In genomic region chr5:114790403-114790792, GRCh38 we compare ENCODE assay signal across 18 cellular contexts.
A peak's percentile ranks its signal among the peaks of the same experiment; 100 is the strongest.
DNase-seq lines count a peak whose midpoint lies in the region; ATAC-seq and TF ChIP-seq lines count a peak whose summit lies in the region.
"Had no signal": no experiment of that assay in that cellular context is flagged by ENCODE, and none has a peak within 500 bp of the region (broad histone marks: within the 10 kb centered on the region; RNA-seq: fewer than 3 reads in every experiment).

No MANE protein-coding gene starts in this region.

- H3K4me3 ChIP-seq in OCI-LY3 (ENCODE audit: low read length): no peak overlapping the region
- no peak overlapping the region for H3K4me3 ChIP-seq in lower leg skin (ENCODE audit: low read depth, poor library complexity, severe bottlenecking)
- H3K4me3 ChIP-seq: A549; BLaER1 treated with 17β-estradiol and CSF1 and Interleukin-3, amounts not matched to agents 10 nM and 100 nM; GM12878; GM23248 had no signal

- ATAC-seq in stimulated activated naive CD8-positive, alpha-beta T cell treated with anti-CD3 and anti-CD28 coated beads, Interleukin-15, Interleukin-2, amounts not matched to agents 100 U/mL and 50 U/mL, for 24 hours: peak; percentile 14
- ATAC-seq in stimulated activated naive CD8-positive, alpha-beta T cell treated with anti-CD3 and anti-CD28 coated beads, Interleukin-15, amount 100 ng/mL, for 72 hours: no peak

- no peak for TF ChIP-seq POLR2A in lower leg skin (IDR thresholded peaks at IDR 0.05)

- no peaks in the 10 kb centered on the region for H3K9me3 Mint-ChIP-seq in activated CD4-positive, alpha-beta T cell treated with anti-CD3 and anti-CD28 coated beads, Interleukin-2, amount 10 ng/mL, durations not matched to agents 24 days and 14 days
- no peaks in the 10 kb centered on the region for H3K9me3 Mint-ChIP-seq in stimulated activated naive CD8-positive, alpha-beta T cell treated with anti-CD3 and anti-CD28 coated beads, Interleukin-15, amount 100 ng/mL, for 72 hours
- H3K9me3 Mint-ChIP-seq: CD4-positive, alpha-beta T cell had no signal

- H4K20me1 ChIP-seq in OCI-LY3 (ENCODE audit: insufficient read depth, low read length): no peaks in the 10 kb centered on the region
- H4K20me1 ChIP-seq: BLaER1 treated with 17β-estradiol and CSF1 and Interleukin-3, amounts not matched to agents 10 nM and 100 nM had no signal

- intact Hi-C loops in activated CD4-positive, alpha-beta T cell treated with anti-CD3 and anti-CD28 coated beads, Interleukin-2, amount 10 ng/mL, durations not matched to agents 24 days and 14 days (cut with micrococcal nuclease): no loop called here
- intact Hi-C loops in lower leg skin (cut with DNase I; ENCODE audit: low total_unique reads): no loop called here

- H3K79me2 ChIP-seq in OCI-LY3 (ENCODE audit: low read length): no peaks in the 10 kb centered on the region

- no peak overlapping the region for H3K27ac ChIP-seq in OCI-LY3 (ENCODE audit: low read length)
- H3K27ac ChIP-seq: A549; BLaER1 treated with 17β-estradiol and CSF1 and Interleukin-3, amounts not matched to agents 10 nM and 100 nM; GM23248 had no signal

- no peak overlapping the region for H2AFZ ChIP-seq in OCI-LY3 (ENCODE audit: low read depth, low read length)
- H2AFZ ChIP-seq: GM23248 had no signal

- no peaks in the 10 kb centered on the region for H3K36me3 ChIP-seq in OCI-LY3 (replicated peaks; ENCODE audit: low read depth, low read length)
- H3K36me3 ChIP-seq: BE2C; BLaER1 treated with 17β-estradiol and CSF1 and Interleukin-3, amounts not matched to agents 10 nM and 100 nM had no signal

- H3K27ac Mint-ChIP-seq in activated CD4-positive, alpha-beta T cell treated with anti-CD3 and anti-CD28 coated beads, Interleukin-2, amount 10 ng/mL, durations not matched to agents 24 days and 14 days: peak overlapping the region; percentile 47
- H3K27ac Mint-ChIP-seq in stimulated activated naive CD8-positive, alpha-beta T cell treated with anti-CD3 and anti-CD28 coated beads, Interleukin-15, amount 100 ng/mL, for 72 hours: no peak overlapping the region
- H3K27ac Mint-ChIP-seq: CD14-positive monocyte; CD4-positive, alpha-beta T cell; CD8-positive, alpha-beta memory T cell had no signal

- H3K4me3 Mint-ChIP-seq in activated CD4-positive, alpha-beta T cell treated with anti-CD3 and anti-CD28 coated beads, Interleukin-2, amount 10 ng/mL, durations not matched to agents 24 days and 14 days: no peak overlapping the region
- no peak overlapping the region for H3K4me3 Mint-ChIP-seq in stimulated activated naive CD8-positive, alpha-beta T cell treated with anti-CD3 and anti-CD28 coated beads, Interleukin-15, amount 100 ng/mL, for 72 hours
- H3K4me3 Mint-ChIP-seq: CD14-positive monocyte; CD4-positive, alpha-beta T cell; CD8-positive, alpha-beta memory T cell had no signal

- no peak overlapping the region for H3K9ac ChIP-seq in OCI-LY3 (ENCODE audit: low read length)
- H3K9ac ChIP-seq: BLaER1 treated with 17β-estradiol and CSF1 and Interleukin-3, amounts not matched to agents 10 nM and 100 nM; GM23248 had no signal

- no peaks in the 10 kb centered on the region for H3K9me3 ChIP-seq in OCI-LY3 (ENCODE audit: insufficient read depth, low read length)
- H3K9me3 ChIP-seq: A549; BE2C; BLaER1 treated with 17β-estradiol and CSF1 and Interleukin-3, amounts not matched to agents 10 nM and 100 nM had no signal

- H3K27me3 ChIP-seq in OCI-LY3 (ENCODE audit: low read depth, low read length): 0 out of 2 replicates have a peak, but pooled peaks cover 3% of the 10 kb centered on the region
- H3K27me3 ChIP-seq: BLaER1 treated with 17β-estradiol and CSF1 and Interleukin-3, amounts not matched to agents 10 nM and 100 nM had no signal

- DNase-seq in activated CD4-positive, alpha-beta T cell treated with anti-CD3 and anti-CD28 coated beads, Interleukin-2, amount 10 ng/mL, durations not matched to agents 24 days and 14 days: no peak
- DNase-seq in activated CD4-positive, alpha-beta T cell treated with anti-CD3 and anti-CD28 coated beads, Interleukin-2, amount 50 U/mL, for 48 hours: no peak
- no peak for DNase-seq in stimulated activated naive CD8-positive, alpha-beta T cell treated with anti-CD3 and anti-CD28 coated beads, Interleukin-15, Interleukin-2, amounts not matched to agents 100 U/mL and 50 U/mL, for 24 hours
- DNase-seq in stimulated activated naive CD8-positive, alpha-beta T cell treated with anti-CD3 and anti-CD28 coated beads, Interleukin-15, amount 100 ng/mL, for 72 hours: no peak
- no peak for DNase-seq in lower leg skin (ENCODE audit: low spot score in 2 of 2)
- DNase-seq: 8988T; BE2C; CD4-positive, alpha-beta T cell; CD8-positive, alpha-beta memory T cell; DMS 273 treated with DMSO at 0.1 percent for 48 hours; DMS79; HCEC 1CT had no signal

- no peaks in the 10 kb centered on the region for H3K4me1 Mint-ChIP-seq in activated CD4-positive, alpha-beta T cell treated with anti-CD3 and anti-CD28 coated beads, Interleukin-2, amount 10 ng/mL, durations not matched to agents 24 days and 14 days
- no peaks in the 10 kb centered on the region for H3K4me1 Mint-ChIP-seq in stimulated activated naive CD8-positive, alpha-beta T cell treated with anti-CD3 and anti-CD28 coated beads, Interleukin-15, amount 100 ng/mL, for 72 hours
- H3K4me1 Mint-ChIP-seq: CD14-positive monocyte; CD8-positive, alpha-beta memory T cell had no signal

- H3K27me3 Mint-ChIP-seq in activated CD4-positive, alpha-beta T cell treated with anti-CD3 and anti-CD28 coated beads, Interleukin-2, amount 10 ng/mL, durations not matched to agents 24 days and 14 days: no peaks in the 10 kb centered on the region
- H3K27me3 Mint-ChIP-seq in stimulated activated naive CD8-positive, alpha-beta T cell treated with anti-CD3 and anti-CD28 coated beads, Interleukin-15, amount 100 ng/mL, for 72 hours: no peaks in the 10 kb centered on the region
- H3K27me3 Mint-ChIP-seq: CD4-positive, alpha-beta T cell; CD8-positive, alpha-beta memory T cell had no signal

- TF ChIP-seq CTCF in OCI-LY3 (IDR thresholded peaks at IDR 0.05; ENCODE audit: low read depth, low read length): no peak
- TF ChIP-seq CTCF in lower leg skin (IDR thresholded peaks at IDR 0.05): no peak

- WGBS in lower leg skin, 2 donors: 78 to 84% methylated on average over 2 of the region's 2 CpGs

- H3K36me3 Mint-ChIP-seq in activated CD4-positive, alpha-beta T cell treated with anti-CD3 and anti-CD28 coated beads, Interleukin-2, amount 10 ng/mL, durations not matched to agents 24 days and 14 days (ENCODE audit: low read depth): no peaks in the 10 kb centered on the region
- H3K36me3 Mint-ChIP-seq: CD14-positive monocyte; CD8-positive, alpha-beta memory T cell had no signal

- peak overlapping the region; percentile 20 for H3K4me2 ChIP-seq in OCI-LY3 (ENCODE audit: low read length)
- H3K4me2 ChIP-seq: A549; BLaER1 treated with 17β-estradiol and CSF1 and Interleukin-3, amounts not matched to agents 10 nM and 100 nM had no signal

- H3K4me1 ChIP-seq in OCI-LY3 (ENCODE audit: low read length): peaks cover 14% of the 10 kb centered on the region
- H3K4me1 ChIP-seq: A549, BE2C had no signal
